16 cellular contexts compared by ENCODE assay signal in the genomic region with DNA sequence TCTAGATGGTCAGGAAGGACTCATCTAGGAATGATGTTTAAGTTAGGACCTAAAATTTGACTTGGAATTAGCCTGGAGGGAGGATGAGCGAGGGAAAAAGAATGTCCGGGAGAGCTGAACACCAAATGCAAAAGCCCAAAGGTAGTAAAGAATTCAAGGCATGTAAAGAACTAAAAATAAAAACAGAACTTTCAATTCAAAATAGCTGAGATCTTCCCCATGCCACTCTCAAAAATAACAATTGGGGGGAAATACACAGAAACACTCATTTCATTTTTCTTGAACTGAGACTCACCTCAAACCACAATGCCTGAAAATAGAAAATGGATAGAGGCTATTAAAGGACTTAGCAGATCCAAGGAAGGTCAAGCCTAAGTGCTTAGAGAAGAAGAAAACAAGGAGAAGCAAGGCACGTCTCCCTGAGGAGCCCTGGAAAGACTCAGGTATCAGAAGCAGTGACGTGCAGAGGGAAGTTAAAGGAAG. TPM values are rescaled to one million over a fixed set of nuclear protein-coding genes. Genes with fewer than 3 reads are reported as not detected.
A peak's percentile ranks its signal among the peaks of the same experiment; 100 is the strongest.
DNase-seq lines count a peak whose midpoint lies in the region; ATAC-seq and TF ChIP-seq lines count a peak whose summit lies in the region.
"Had no signal": no experiment of that assay in that cellular context is flagged by ENCODE, and none has a peak within 500 bp of the region (broad histone marks: within the 10 kb centered on the region; RNA-seq: fewer than 3 reads in every experiment).

No MANE protein-coding gene starts in this region.

- H3K4me1 Mint-ChIP-seq in naive thymus-derived CD4-positive, alpha-beta T cell, result peaks cover 0 to 9% (median 0%) of the 10 kb centered on the region in 7 donors
- H3K4me1 Mint-ChIP-seq: central memory CD8-positive, alpha-beta T cell; natural killer cell had no signal

- TF ChIP-seq POLR2A in adrenal gland (IDR thresholded peaks at IDR 0.05) (no peak), upper lobe of left lung (IDR thresholded peaks at IDR 0.05) (no peak)

- H3K36me3 Mint-ChIP-seq in naive thymus-derived CD4-positive, alpha-beta T cell, result no peaks in the 10 kb centered on the region
- H3K36me3 Mint-ChIP-seq: natural killer cell had no signal

- TF ChIP-seq EP300 in upper lobe of left lung (IDR thresholded peaks at IDR 0.05), result no peak

- no peaks in the 10 kb centered on the region for H3K4me1 ChIP-seq in naive thymus-derived CD4-positive, alpha-beta T cell (ENCODE audit: control insufficient read depth in 2 of 2, insufficient read depth in 2 of 2, low read length in 2 of 2)
- no peaks in the 10 kb centered on the region for H3K4me1 ChIP-seq in adrenal gland (replicated peaks in 1 of 2)
- no peaks in the 10 kb centered on the region for H3K4me1 ChIP-seq in upper lobe of left lung
- H3K4me1 ChIP-seq: esophagus muscularis mucosa, testis had no signal

- intact Hi-C loops in naive thymus-derived CD4-positive, alpha-beta T cell (cut with micrococcal nuclease), result no loop called here
- intact Hi-C loops in adrenal gland (cut with DNase I), result no loop called here

- no peaks in the 10 kb centered on the region for H3K9me3 ChIP-seq in naive thymus-derived CD4-positive, alpha-beta T cell (ENCODE audit: control insufficient read depth in 2 of 3, low read length in 3 of 3)
- H3K9me3 ChIP-seq in adrenal gland (replicated peaks in 1 of 3), result no peaks in the 10 kb centered on the region
- no peaks in the 10 kb centered on the region for H3K9me3 ChIP-seq in upper lobe of left lung
- H3K9me3 ChIP-seq: esophagus muscularis mucosa, testis had no signal

- H3K27ac ChIP-seq in naive thymus-derived CD4-positive, alpha-beta T cell (ENCODE audit: low read depth, low read length), result no peak overlapping the region
- H3K27ac ChIP-seq in adrenal gland (no peak overlapping the region), upper lobe of left lung (no peak overlapping the region)
- H3K27ac ChIP-seq: esophagus muscularis mucosa, testis had no signal

- no peaks in the 10 kb centered on the region for H3K36me3 ChIP-seq in naive thymus-derived CD4-positive, alpha-beta T cell (ENCODE audit: control insufficient read depth in 2 of 3, insufficient read depth in 3 of 3, low read length in 3 of 3)
- no peaks in the 10 kb centered on the region for H3K36me3 ChIP-seq in adrenal gland (replicated peaks in 1 of 2)
- no peaks in the 10 kb centered on the region for H3K36me3 ChIP-seq in upper lobe of left lung
- H3K36me3 ChIP-seq: esophagus muscularis mucosa had no signal

- H3K27ac Mint-ChIP-seq in naive thymus-derived CD4-positive, alpha-beta T cell, result no peak overlapping the region
- H3K27ac Mint-ChIP-seq: activated B cell treated with CpG ODN at 0.5 μM for 24 hours; activated T-cell treated with anti-CD3 and anti-CD28 coated beads, Interleukin-2, amount 50 U/mL, for 72 hours; natural killer cell had no signal

- CTCF ChIA-PET in GM10248 (lab: Yijun Ruan, JAX), result interaction anchor here (1.1 to 1.5 kb wide), 2 partner anchors 9 to 13 kb away, joined by 3 to 8 read pairs; no protein-coding TSS in a partner anchor
- CTCF ChIA-PET in naive thymus-derived CD4-positive, alpha-beta T cell (lab: Charles Lee), result no interaction called here

- no peak overlapping the region for H3K4me3 ChIP-seq in choroid plexus epithelial cell (ENCODE audit: low read depth, low read length)
- H3K4me3 ChIP-seq in naive thymus-derived CD4-positive, alpha-beta T cell (ENCODE audit: low read length), result no peak overlapping the region
- H3K4me3 ChIP-seq in adrenal gland, result no peak overlapping the region
- no peak overlapping the region for H3K4me3 ChIP-seq in upper lobe of left lung
- H3K4me3 ChIP-seq: esophagus muscularis mucosa, testis had no signal

- DNase-seq in GM10248 (ENCODE audit: extremely low spot score), result peak; percentile 21
- DNase-seq in LHCN-M2 (ENCODE audit: low read depth), result peak; percentile 46
- DNase-seq in choroid plexus epithelial cell (ENCODE audit: low read depth), result peak; percentile 37
- DNase-seq in renal cortical epithelial cell (ENCODE audit: low read depth), result peak; percentile 25
- no peak for DNase-seq in naive thymus-derived CD4-positive, alpha-beta T cell
- no peak for DNase-seq in adrenal gland
- no peak for DNase-seq in upper lobe of left lung
- DNase-seq: activated B cell treated with CpG ODN at 0.5 μM for 24 hours; activated T-cell treated with anti-CD3 and anti-CD28 coated beads, Interleukin-2, amount 50 U/mL, for 72 hours; natural killer cell; NCI-H1092; NCI-H446 treated with DMSO at 0.1 percent for 48 hours; SHP77 treated with DMSO at 0.1 percent for 48 hours; testis had no signal

- no peaks in the 10 kb centered on the region for H3K27me3 ChIP-seq in naive thymus-derived CD4-positive, alpha-beta T cell (ENCODE audit: control insufficient read depth in 2 of 2, insufficient read depth in 2 of 2, low read length in 2 of 2)
- no peaks in the 10 kb centered on the region for H3K27me3 ChIP-seq in adrenal gland
- no peaks in the 10 kb centered on the region for H3K27me3 ChIP-seq in upper lobe of left lung
- H3K27me3 ChIP-seq: esophagus muscularis mucosa, testis had no signal

- H3K27me3 Mint-ChIP-seq in naive thymus-derived CD4-positive, alpha-beta T cell, result peaks cover 0 to 3% (median 0%) of the 10 kb centered on the region in 5 donors
- H3K27me3 Mint-ChIP-seq: activated B cell treated with CpG ODN at 0.5 μM for 24 hours; central memory CD8-positive, alpha-beta T cell had no signal

- 73 to 93% (median 88%) methylated on average over 4 of the region's 4 CpGs for WGBS in adrenal gland, 4 donors
- 87 to 90% methylated on average over 4 of the region's 4 CpGs for WGBS in upper lobe of left lung, 2 donors

- H3K4me3 Mint-ChIP-seq in naive thymus-derived CD4-positive, alpha-beta T cell, result no peak overlapping the region
- H3K4me3 Mint-ChIP-seq: activated B cell treated with CpG ODN at 0.5 μM for 24 hours; activated T-cell treated with anti-CD3 and anti-CD28 coated beads, Interleukin-2, amount 50 U/mL, for 72 hours; central memory CD8-positive, alpha-beta T cell; natural killer cell had no signal

- POLR2A ChIA-PET in GM10248 (lab: Yijun Ruan, JAX), result no interaction called here
- POLR2A ChIA-PET in naive thymus-derived CD4-positive, alpha-beta T cell (lab: Charles Lee), result no interaction called here

- TF ChIP-seq CTCF in GM10248 (IDR thresholded peaks at IDR 0.05; ENCODE audit: control extremely low read depth, extremely low read depth, low read depth, missing control alignments) (no peak), choroid plexus epithelial cell (conservative IDR thresholded peaks at IDR 0.05; ENCODE audit: low read depth, low read length) (no peak), adrenal gland (IDR thresholded peaks at IDR 0.05) (no peak), upper lobe of left lung (IDR thresholded peaks at IDR 0.05) (no peak)

- H3K9me3 Mint-ChIP-seq in naive thymus-derived CD4-positive, alpha-beta T cell, result peaks cover 0 to 2% (median 0%) of the 10 kb centered on the region in 11 donors
- H3K9me3 Mint-ChIP-seq: activated B cell treated with CpG ODN at 0.5 μM for 24 hours; activated T-cell treated with anti-CD3 and anti-CD28 coated beads, Interleukin-2, amount 50 U/mL, for 72 hours; central memory CD8-positive, alpha-beta T cell; natural killer cell had no signal

- no peak for ATAC-seq in naive thymus-derived CD4-positive, alpha-beta T cell
- no peak for ATAC-seq in upper lobe of left lung (ENCODE audit: low FRiP score in 2 of 2)
- ATAC-seq: activated T-cell treated with anti-CD3 and anti-CD28 coated beads, Interleukin-2, amount 50 U/mL, for 72 hours; natural killer cell had no signal

RNA-seq across cellular contexts. Expression of gene PXT1, which starts 10.5 kb away (rescaled TPM):
- total RNA-seq in LHCN-M2 (2014; rRNA removed), result 0.06 TPM in 1 of 2 replicates, not detected in the other
- polyA plus RNA-seq in LHCN-M2 (2012), result 0.02 TPM
- not detected in 2 replicates for total RNA-seq in renal cortical epithelial cell
- under 1 TPM; 0.15 to 0.64 (median 0.32) TPM for total RNA-seq in naive thymus-derived CD4-positive, alpha-beta T cell
- polyA plus RNA-seq in naive thymus-derived CD4-positive, alpha-beta T cell, result not detected
- total RNA-seq in adrenal gland, result not detected
- polyA plus RNA-seq in adrenal gland, result not detected
- total RNA-seq in upper lobe of left lung, result under 1 TPM in 2 of 6 donors, not detected in 4; 0.09 to 0.15 TPM
- total RNA-seq: esophagus muscularis mucosa had no signal

RNA-seq across cellular contexts. Expression of gene KCTD20, which starts 10.6 kb away (rescaled TPM):
- total RNA-seq in LHCN-M2 (2014; rRNA removed) (46.1 and 47.5 TPM in 2 replicates), renal cortical epithelial cell (62.1 and 73.8 TPM in 2 replicates), adrenal gland (10 to 100 TPM; 42.2 to 74.2 (median 54.4) TPM), upper lobe of left lung (10 to 100 TPM; 30.4 to 41.7 (median 36.7) TPM)
- polyA plus RNA-seq in LHCN-M2 (2012), result 28.3 TPM
- 10 to 100 TPM; 33.0 to 55.8 (median 33.2) TPM for total RNA-seq in naive thymus-derived CD4-positive, alpha-beta T cell
- 10 to 100 TPM; 27.7 to 29.8 TPM for polyA plus RNA-seq in naive thymus-derived CD4-positive, alpha-beta T cell
- polyA plus RNA-seq in adrenal gland, result 10 to 100 TPM; 15.3 to 66.6 (median 16.7) TPM

RNA-seq across cellular contexts. Expression of gene ETV7, which starts 44.7 kb away (rescaled TPM):
- total RNA-seq in LHCN-M2 (2014; rRNA removed) (0.17 TPM in 1 of 2 replicates, not detected in the other), renal cortical epithelial cell (0.40 and 0.87 TPM in 2 replicates), adrenal gland (1 to 10 TPM in 6 of 8 donors, under 1 TPM in 1, not detected in 1; 0.28 to 6.0 (median 2.3) TPM), upper lobe of left lung (10 to 100 TPM in 1 of 6 donors, 1 to 10 TPM in 5; 2.0 to 10.5 (median 4.2) TPM)
- 0.35 TPM for polyA plus RNA-seq in LHCN-M2 (2012)
- 10 to 100 TPM in 1 of 5 experiments, under 1 TPM in 2, not detected in 2; 0.32 to 12.5 (median 0.40) TPM for total RNA-seq in naive thymus-derived CD4-positive, alpha-beta T cell
- 1 to 10 TPM in 1 of 2 donors, under 1 TPM in 1; 0.79 to 1.1 TPM for polyA plus RNA-seq in naive thymus-derived CD4-positive, alpha-beta T cell
- polyA plus RNA-seq in adrenal gland, result 1 to 10 TPM in 2 of 3 donors, under 1 TPM in 1; 0.86 to 3.0 (median 2.4) TPM

Comparison
In these comparisons a context has a peak if more than half of its experiments do, and no peak if none do; other contexts are left out.
1. DNase-seq: peak in GM10248 (single experiment), LHCN-M2 (single experiment), choroid plexus epithelial cell (single experiment) and renal cortical epithelial cell (single experiment); none in naive thymus-derived CD4-positive, alpha-beta T cell (0 of 9), adrenal gland (0 of 7) and upper lobe of left lung (0 of 2).